In genomic region chr12:1132309-1132708, GRCh38 we compare ENCODE assay signal across 29 cellular contexts.
"Had no signal": no experiment of that assay in that cellular context is flagged by ENCODE, and none has a peak within 500 bp of the region (broad histone marks: within the 10 kb centered on the region; RNA-seq: fewer than 3 reads in every experiment).

No MANE protein-coding gene starts in this region.

- ATAC-seq: esophagus mucosa; gastroesophageal sphincter; heart left ventricle; left cardiac atrium; left lung; natural killer cell treated with Interleukin-12 subunit alpha and Interleukin-12 subunit beta and Interleukin-15 and Interleukin-18, amount 100 ng/mL, for 72 hours; sciatic nerve had no signal

- H3K27me3 Mint-ChIP-seq: dendritic cell treated with granulocyte-macrophage colony-stimulating factor and Interleukin-4, amounts not matched to agents 40 ng/mL and 50 ng/mL, for 4 days; naive B cell; natural killer cell treated with Interleukin-12 subunit alpha and Interleukin-12 subunit beta and Interleukin-15 and Interleukin-18, amount 100 ng/mL, for 72 hours; type B pancreatic cell had no signal

- H3K27ac ChIP-seq: colonic mucosa, epithelial cell of prostate, gastroesophageal sphincter, heart left ventricle, hepatocyte, left lung, neutrophil, testis, tibial artery had no signal

- H3K9me3 ChIP-seq: colonic mucosa, gastroesophageal sphincter, heart left ventricle, left lung, mucosa of descending colon, neutrophil, testis, tibial artery had no signal

- H3K27me3 ChIP-seq: colonic mucosa, gastroesophageal sphincter, heart left ventricle, hepatocyte, left lung, neutrophil, testis, tibial artery had no signal

- H3K4me3 Mint-ChIP-seq: dendritic cell treated with granulocyte-macrophage colony-stimulating factor and Interleukin-4, amounts not matched to agents 40 ng/mL and 50 ng/mL, for 4 days; endodermal cell; mesothelial cell of epicardium; naive B cell; natural killer cell treated with Interleukin-12 subunit alpha and Interleukin-12 subunit beta and Interleukin-15 and Interleukin-18, amount 100 ng/mL, for 72 hours; neural crest cell; type B pancreatic cell had no signal

- H3K4me3 ChIP-seq: colonic mucosa, gastroesophageal sphincter, heart left ventricle, hepatocyte, left lung, mucosa of descending colon, smooth muscle cell, testis, tibial artery had no signal

- H3K4me1 Mint-ChIP-seq: neural crest cell had no signal

- DNase-seq: colonic mucosa; effector CD8-positive, alpha-beta T cell; endodermal cell; foreskin fibroblast; heart left ventricle; left cardiac atrium; left lung; mesenchymal stem cell; naive B cell; stimulated activated CD4-positive, alpha-beta T cell treated with anti-CD3 and anti-CD28 coated beads, Interleukin-12 subunit alpha, Interleukin-12 subunit beta, amount 100 ng/mL, for 4 hours; stimulated activated CD4-positive, alpha-beta T cell treated with anti-CD3 and anti-CD28 coated beads, Interleukin-1b, Interleukin-23, amount 100 ng/mL, for 48 hours; stimulated activated CD4-positive, alpha-beta T cell treated with anti-CD3 and anti-CD28 coated beads, Interleukin-4, amount 100 ng/mL, for 1 hour; stimulated activated CD8-positive, alpha-beta memory T cell treated with anti-CD3 and anti-CD28 coated beads, Interleukin-4, amount 100 ng/mL, for 48 hours; testis; tibial artery had no signal

- H3K4me2 ChIP-seq: hepatocyte, smooth muscle cell had no signal

- FAIRE-seq: islet of Langerhans had no signal

- H3K36me3 ChIP-seq: colonic mucosa, gastroesophageal sphincter, left lung, neutrophil, tibial artery had no signal

- H3K27ac Mint-ChIP-seq: dendritic cell treated with granulocyte-macrophage colony-stimulating factor and Interleukin-4, amounts not matched to agents 40 ng/mL and 50 ng/mL, for 4 days; endodermal cell; mesothelial cell of epicardium; naive B cell; natural killer cell treated with Interleukin-12 subunit alpha and Interleukin-12 subunit beta and Interleukin-15 and Interleukin-18, amount 100 ng/mL, for 72 hours; type B pancreatic cell had no signal

- H3K4me1 ChIP-seq: colonic mucosa, testis, tibial artery had no signal

- H3K9me3 Mint-ChIP-seq: dendritic cell treated with granulocyte-macrophage colony-stimulating factor and Interleukin-4, amounts not matched to agents 40 ng/mL and 50 ng/mL, for 4 days; endodermal cell; mesothelial cell of epicardium; naive B cell; natural killer cell treated with Interleukin-12 subunit alpha and Interleukin-12 subunit beta and Interleukin-15 and Interleukin-18, amount 100 ng/mL, for 72 hours; neural crest cell; type B pancreatic cell had no signal

- H3K36me3 Mint-ChIP-seq: natural killer cell treated with Interleukin-12 subunit alpha and Interleukin-12 subunit beta and Interleukin-15 and Interleukin-18, amount 100 ng/mL, for 72 hours had no signal
